In genomic region chr1:173591162-173591561, GRCh38 we compare ENCODE assay signal across 17 cellular contexts. TPM values are rescaled to one million over a fixed set of nuclear protein-coding genes. Genes with fewer than 3 reads are reported as not detected.
"Had no signal": no experiment of that assay in that cellular context is flagged by ENCODE, and none has a peak within 500 bp of the region (broad histone marks: within the 10 kb centered on the region; RNA-seq: fewer than 3 reads in every experiment).

No MANE protein-coding gene starts in this region.

RNA-seq across cellular contexts. Expression of gene SLC9C2, which starts 11.7 kb away (rescaled TPM):
- total RNA-seq: natural killer cell, osteocyte, posterior vena cava, pulmonary artery endothelial cell, sciatic nerve, smooth muscle cell, suprapubic skin, transverse colon, urinary bladder had no signal
- polyA plus RNA-seq: urinary bladder had no signal

RNA-seq across cellular contexts. Expression of gene TEX50, which starts 44.0 kb away (rescaled TPM):
- total RNA-seq: natural killer cell, neural crest cell, omental fat pad, osteocyte, pancreas, posterior vena cava, pulmonary artery endothelial cell, right atrium auricular region, sciatic nerve, spleen, suprapubic skin, transverse colon, upper lobe of right lung, urinary bladder, uterus had no signal
- polyA plus RNA-seq: pancreas, smooth muscle cell, spleen, thymus, urinary bladder had no signal
